Comparison of ENCODE assay signal across 1 cellular context in genomic region chr13:50055454-50055853, GRCh38.
TF ChIP-seq lines count a peak whose summit lies in the region.

No MANE protein-coding gene starts in this region.

TF ChIP-seq in HEK293, 187 proteins besides CTCF, POLR2A, EP300 and RAD21:
- TF ChIP-seq ZNF776 (tag by site-specific recombination; IDR thresholded peaks at IDR 0.05; ENCODE audit: borderline replicate concordance) (no peak), PRDM1 (tag by site-specific recombination; IDR thresholded peaks at IDR 0.05) (peak; percentile 91)
